In genomic region chr7:36297364-36298009, GRCh38 we compare ENCODE assay signal across 31 cellular contexts.
"Had no signal": no experiment of that assay in that cellular context is flagged by ENCODE, and none has a peak within 500 bp of the region (broad histone marks: within the 10 kb centered on the region; RNA-seq: fewer than 3 reads in every experiment).

No MANE protein-coding gene starts in this region.

- H3K9me3 ChIP-seq: esophagus squamous epithelium, psoas muscle, sigmoid colon, thyroid gland, upper lobe of right lung had no signal

- H3K4me3 ChIP-seq: esophagus squamous epithelium, psoas muscle, sigmoid colon, thyroid gland, upper lobe of right lung had no signal

- H3K4me1 ChIP-seq: parathyroid adenoma had no signal

- H3K27ac Mint-ChIP-seq: activated naive CD8-positive, alpha-beta T cell treated with anti-CD3 and anti-CD28 coated beads, Interleukin-2, amount 10 ng/mL, durations not matched to agents 7 days and 5 days; activated T-cell treated with anti-CD3 and anti-CD28 coated beads, Interleukin-2, amount 50 U/mL, for 72 hours; memory B cell; stimulated activated memory B cell treated with anti-CD40 and anti-IgM and Interleukin-4, amounts not matched to agents 10 μg/mL and 1 μg/mL and 100 μg/mL, for 72 hours had no signal

- H3K4me3 Mint-ChIP-seq: activated naive CD8-positive, alpha-beta T cell treated with anti-CD3 and anti-CD28 coated beads, Interleukin-2, amount 10 ng/mL, durations not matched to agents 7 days and 5 days; activated T-cell treated with anti-CD3 and anti-CD28 coated beads, Interleukin-2, amount 50 U/mL, for 72 hours; memory B cell; naive thymus-derived CD4-positive, alpha-beta T cell; stimulated activated memory B cell treated with anti-CD40 and anti-IgM and Interleukin-4, amounts not matched to agents 10 μg/mL and 1 μg/mL and 100 μg/mL, for 72 hours; stimulated activated naive CD8-positive, alpha-beta T cell treated with anti-CD3 and anti-CD28 coated beads, Interleukin-15, amount 100 ng/mL, for 72 hours had no signal

- H3K36me3 ChIP-seq: thyroid gland, upper lobe of right lung had no signal

- H3K4me1 Mint-ChIP-seq: activated naive CD8-positive, alpha-beta T cell treated with anti-CD3 and anti-CD28 coated beads, Interleukin-2, amount 10 ng/mL, durations not matched to agents 7 days and 5 days; memory B cell had no signal

- ATAC-seq: activated T-cell treated with anti-CD3 and anti-CD28 coated beads, Interleukin-2, amount 50 U/mL, for 72 hours; left colon; naive thymus-derived CD4-positive, alpha-beta T cell; psoas muscle; stimulated activated memory B cell treated with anti-CD40 and anti-IgM and Interleukin-4, amounts not matched to agents 10 μg/mL and 1 μg/mL and 100 μg/mL, for 72 hours; stimulated activated naive CD8-positive, alpha-beta T cell treated with anti-CD3 and anti-CD28 coated beads, Interleukin-15, amount 100 ng/mL, for 72 hours had no signal

- FAIRE-seq: endometrium, small intestine had no signal

- H3K36me3 Mint-ChIP-seq: activated naive CD8-positive, alpha-beta T cell treated with anti-CD3 and anti-CD28 coated beads, Interleukin-2, amount 10 ng/mL, durations not matched to agents 7 days and 5 days; memory B cell; stimulated activated memory B cell treated with anti-CD40 and anti-IgM and Interleukin-4, amounts not matched to agents 10 μg/mL and 1 μg/mL and 100 μg/mL, for 72 hours had no signal

- H3K27me3 ChIP-seq: esophagus squamous epithelium, sigmoid colon, thyroid gland, upper lobe of right lung had no signal

- H2AFZ ChIP-seq: parathyroid adenoma had no signal

- H3K79me2 ChIP-seq: parathyroid adenoma had no signal

- H3K9me3 Mint-ChIP-seq: activated naive CD8-positive, alpha-beta T cell treated with anti-CD3 and anti-CD28 coated beads, Interleukin-2, amount 10 ng/mL, durations not matched to agents 7 days and 5 days; activated T-cell treated with anti-CD3 and anti-CD28 coated beads, Interleukin-2, amount 50 U/mL, for 72 hours; memory B cell; stimulated activated memory B cell treated with anti-CD40 and anti-IgM and Interleukin-4, amounts not matched to agents 10 μg/mL and 1 μg/mL and 100 μg/mL, for 72 hours; stimulated activated naive CD8-positive, alpha-beta T cell treated with anti-CD3 and anti-CD28 coated beads, Interleukin-15, amount 100 ng/mL, for 72 hours had no signal

- DNase-seq: activated CD4-positive, alpha-beta T cell treated with anti-CD3 and anti-CD28 coated beads for 4 hours; activated CD4-positive, alpha-beta T cell treated with anti-CD3 and anti-CD28 coated beads, Interleukin-2, amount 50 U/mL, for 4 hours; activated effector memory CD4-positive, alpha-beta T cell treated with Interleukin-2 at 50 U/mL for 16 hours; activated naive CD4-positive, alpha-beta T cell treated with Interleukin-2 at 50 U/mL for 16 hours; activated naive CD8-positive, alpha-beta T cell treated with anti-CD3 and anti-CD28 coated beads, Interleukin-2, amount 10 ng/mL, durations not matched to agents 7 days and 5 days; activated T-cell treated with anti-CD3 and anti-CD28 coated beads for 4 hours; activated T-cell treated with anti-CD3 and anti-CD28 coated beads, Interleukin-2, amount 50 U/mL, for 72 hours; amniotic stem cell; caudate nucleus; cortex of kidney; effector CD4-positive, alpha-beta T cell; esophagus squamous epithelium; foreskin melanocyte; islet precursor cell; left colon; midbrain; naive thymus-derived CD4-positive, alpha-beta T cell; occipital lobe; psoas muscle; sigmoid colon; small intestine; stimulated activated CD4-positive, alpha-beta T cell treated with anti-CD3 and anti-CD28 coated beads, Interleukin-4, amount 100 ng/mL, for 24 hours; stimulated activated naive CD8-positive, alpha-beta T cell treated with anti-CD3 and anti-CD28 coated beads, Interleukin-15, amount 100 ng/mL, for 72 hours; thyroid gland; upper lobe of right lung had no signal

- H3K27ac ChIP-seq: epithelial cell of prostate, esophagus squamous epithelium, parathyroid adenoma, psoas muscle, sigmoid colon, thyroid gland, upper lobe of right lung, VCaP had no signal

- H3K9ac ChIP-seq: parathyroid adenoma had no signal
